Comparison of ENCODE assay signal across 1 cellular context in genomic region chr2:37654932-37655331, GRCh38.
TF ChIP-seq lines count a peak whose summit lies in the region.

No MANE protein-coding gene starts in this region.

TF ChIP-seq in HepG2, 621 proteins besides CTCF, POLR2A, EP300 and RAD21 (continued from another document):
- no peak for TF ChIP-seq RERE (CRISPR knock-in tag; IDR thresholded peaks at IDR 0.05; ENCODE audit: low read depth)
- TF ChIP-seq ZNF891 (CRISPR knock-in tag; IDR thresholded peaks at IDR 0.05), result no peak
- TF ChIP-seq ZNF773 (CRISPR knock-in tag; IDR thresholded peaks at IDR 0.05; ENCODE audit: borderline replicate concordance), result no peak
- TF ChIP-seq ZNF296 (CRISPR knock-in tag; conservative IDR thresholded peaks at IDR 0.05), result no peak
- TF ChIP-seq GATAD2A (CRISPR knock-in tag; IDR thresholded peaks at IDR 0.05), result no peak
- no peak for TF ChIP-seq CREB3 (CRISPR knock-in tag; IDR thresholded peaks at IDR 0.05)
- no peak for TF ChIP-seq ZNF597 (CRISPR knock-in tag; IDR thresholded peaks at IDR 0.05)
- no peak for TF ChIP-seq KLF9 (CRISPR knock-in tag; IDR thresholded peaks at IDR 0.05; ENCODE audit: low read depth)
- no peak for TF ChIP-seq MTA1 (CRISPR knock-in tag; IDR thresholded peaks at IDR 0.05; ENCODE audit: borderline replicate concordance)
- TF ChIP-seq ZMAT3 (CRISPR knock-in tag; conservative IDR thresholded peaks at IDR 0.05), result no peak
- no peak for TF ChIP-seq KLF11 (CRISPR knock-in tag; IDR thresholded peaks at IDR 0.05)
- no peak for TF ChIP-seq ZNF33A (CRISPR knock-in tag; IDR thresholded peaks at IDR 0.05; ENCODE audit: borderline replicate concordance)
- TF ChIP-seq SATB2 (CRISPR knock-in tag; IDR thresholded peaks at IDR 0.05), result no peak
- no peak for TF ChIP-seq ZBTB33 (CRISPR knock-in tag; IDR thresholded peaks at IDR 0.05)
